In the genomic region with DNA sequence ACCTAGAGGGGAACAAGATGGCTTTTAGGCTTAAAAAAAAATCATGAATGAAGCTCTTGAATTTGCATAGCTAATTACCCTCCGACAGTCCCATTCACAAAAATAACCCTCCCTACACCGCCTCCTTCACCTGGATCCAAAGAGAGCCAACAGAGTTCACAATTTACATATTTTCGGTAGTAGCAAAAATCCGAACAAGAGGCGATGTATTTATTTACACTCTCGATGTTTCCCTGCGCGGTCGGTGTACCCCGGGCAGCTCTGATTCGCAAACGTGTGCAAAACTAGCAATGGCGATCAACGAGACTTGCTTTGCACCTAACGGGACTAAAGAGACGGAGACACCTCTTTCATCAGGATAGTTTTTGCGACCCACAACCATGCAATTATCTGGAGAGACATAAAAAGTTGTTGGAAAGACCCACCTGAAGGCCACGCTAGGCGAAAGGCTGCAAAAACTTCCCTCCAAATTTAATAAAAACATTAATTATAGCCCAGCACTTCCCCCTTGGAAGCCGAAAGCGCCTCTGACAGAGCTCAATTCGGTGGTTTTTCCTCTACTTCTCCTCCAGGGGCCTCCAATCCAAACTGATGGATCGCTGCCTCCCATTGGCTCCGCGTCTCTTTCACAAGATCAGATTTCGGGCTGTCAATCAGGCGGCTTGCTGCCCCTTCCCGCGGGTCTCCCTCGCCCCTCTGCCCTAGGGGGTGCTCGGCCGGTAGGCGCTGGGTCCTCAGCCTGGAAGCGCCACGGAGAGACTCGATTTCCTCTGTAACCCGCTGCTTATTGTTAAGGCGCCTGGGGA, we compare ENCODE assay signal across 8 cellular contexts. TPM values are rescaled to one million over a fixed set of nuclear protein-coding genes. Genes with fewer than 3 reads are reported as not detected.
A peak's percentile ranks its signal among the peaks of the same experiment; 100 is the strongest.
DNase-seq lines count a peak whose midpoint lies in the region; ATAC-seq, FAIRE-seq and TF ChIP-seq lines count a peak whose summit lies in the region.

A gene (minus strand): TSS at position 529 of the 806 bp plus-strand sequence. CDS start 614 bp downstream, outside the sequence.

- no peaks in the 10 kb centered on the region for H3K9me1 ChIP-seq in endothelial cell of umbilical vein (replicated peaks; ENCODE audit: control insufficient read depth, extremely low read depth, insufficient read depth, low read length)

- TF ChIP-seq CTCF in endothelial cell of umbilical vein (IDR thresholded peaks at IDR 0.05; ENCODE audit: extremely low read depth in 1 of 2, insufficient read depth in 1 of 2, low read depth in 1 of 2, low read length in 2 of 2) (peak in 1 of 2 donors; percentile 54), tibial artery (IDR thresholded peaks at IDR 0.05) (peak in 1 of 2 experiments; percentile 30)

- dilution Hi-C loops in endothelial cell of umbilical vein (cut with MboI; ENCODE audit: extremely low pct_ligation_motif_present, low sequenced_read_pairs), result no loop called here

- POLR2A ChIA-PET in endothelial cell of umbilical vein (lab: Charles Lee), result interaction anchor here (1.3 to 1.7 kb wide), 3 partner anchors 8 to 707 kb away, joined by 6 to 10 read pairs (median 7); no protein-coding TSS in a partner anchor

- peak; percentile 72 for FAIRE-seq in endothelial cell of umbilical vein (lab: Jason Lieb, UNC)

- TF ChIP-seq POLR2A in endothelial cell of umbilical vein (IDR thresholded peaks at IDR 0.05; ENCODE audit: low read depth, low read length), result peak; percentile 33

- peak within 1 kb of the TSS; percentile 70 for H3K4me2 ChIP-seq in endothelial cell of umbilical vein (ENCODE audit: insufficient read depth, low read length)

- no peaks in the 10 kb centered on the region; the same call in 1 of the 2 replicates for H3K36me3 ChIP-seq in MG63
- H3K36me3 ChIP-seq in SJSA1, result no peaks in the 10 kb centered on the region
- peaks cover 0 to 3% of the 10 kb centered on the region in 2 experiments for H3K36me3 ChIP-seq in endothelial cell of umbilical vein (ENCODE audit: control insufficient read depth in 2 of 2, extremely low read depth in 1 of 2, insufficient read depth in 2 of 2, low read length in 2 of 2)
- no peaks in the 10 kb centered on the region for H3K36me3 ChIP-seq in tibial artery

- ATAC-seq in GM18498 (IDR thresholded peaks at IDR 0.05; ENCODE audit: unreplicated experiment), result no peak

- peak within 1 kb of the TSS; percentile 94 for H3K9ac ChIP-seq in endothelial cell of umbilical vein (replicated peaks; ENCODE audit: extremely low read depth, insufficient read depth, low read length)

- peak within 1 kb of the TSS; percentile 77 for H3K4me3 ChIP-seq in MG63
- peak within 1 kb of the TSS; percentile 52 for H3K4me3 ChIP-seq in SJSA1
- H3K4me3 ChIP-seq in endothelial cell of umbilical vein (replicated peaks in 1 of 3; ENCODE audit: insufficient read depth in 1 of 3, low read depth in 1 of 3, low read length in 3 of 3), result peak within 1 kb of the TSS; percentile 79 to 98 (median 96)
- H3K4me3 ChIP-seq in tibial artery, result peak within 1 kb of the TSS; percentile 70 to 71

- 0 out of 2 replicates have a peak, but pooled peaks cover 4% of the 10 kb centered on the region for H3K4me1 ChIP-seq in SJSA1 (replicated peaks)
- peaks cover 16% of the 10 kb centered on the region for H3K4me1 ChIP-seq in endothelial cell of umbilical vein (ENCODE audit: control insufficient read depth, extremely low read depth, insufficient read depth, low read length)
- H3K4me1 ChIP-seq in tibial artery, result peaks cover 0 to 32% (median 5%) of the 10 kb centered on the region in 4 donors

- H3K79me2 ChIP-seq in endothelial cell of umbilical vein (ENCODE audit: control insufficient read depth, insufficient read depth, low read length), result no peaks in the 10 kb centered on the region

- H2AFZ ChIP-seq in endothelial cell of umbilical vein (ENCODE audit: low read depth, low read length), result peak within 1 kb of the TSS; percentile 84

- DNase-seq in DMS 273 (lab: John Stamatoyannopoulos, UW; ENCODE audit: unreplicated experiment) (peak; percentile 93), MG63 (peak; percentile 65), SJSA1 (ENCODE audit: low read depth in 1 of 2, low spot score in 2 of 2) (peak; percentile 45 to 49), endothelial cell of umbilical vein (ENCODE audit: low read depth, low spot score) (peak; percentile 81), lung microvascular endothelial cell (ENCODE audit: low read depth in 2 of 2) (peak; percentile 79 to 81), tibial artery (peak; percentile 70 to 82)
- no peak for DNase-seq in effector CD8-positive, alpha-beta T cell (lab: John Stamatoyannopoulos, UW)

- intact Hi-C loops in endothelial cell of umbilical vein (cut with micrococcal nuclease), result loop anchor here (1.0 to 10.0 kb wide), 3 partner anchors 8 to 1695 kb away; a partner anchor contains a TSS
- intact Hi-C loops in tibial artery (cut with DNase I; ENCODE audit: low total_unique reads), result no loop called here

- H4K20me1 ChIP-seq in endothelial cell of umbilical vein (replicated peaks; ENCODE audit: control insufficient read depth, extremely low read depth, insufficient read depth, low read length), result no peaks in the 10 kb centered on the region

- CTCF ChIA-PET in endothelial cell of umbilical vein (lab: Charles Lee), result interaction anchor here (0.8 to 4.9 kb wide), 19 partner anchors 9 to 1327 kb away, joined by 3 to 72 read pairs (median 4); no protein-coding TSS in a partner anchor

- TSS peak; percentile 38 for BruUV-seq in endothelial cell of umbilical vein (replicated peaks; lab: Mats Ljungman, UMichigan)

- H3K27me3 ChIP-seq in MG63 (no peaks in the 10 kb centered on the region), SJSA1 (replicated peaks) (no peaks in the 10 kb centered on the region), endothelial cell of umbilical vein (ENCODE audit: control insufficient read depth in 2 of 2, insufficient read depth in 2 of 2, low read length in 2 of 2) (no peaks in the 10 kb centered on the region), tibial artery (no peaks in the 10 kb centered on the region)

- peak within 1 kb of the TSS; percentile 67 for H3K27ac ChIP-seq in SJSA1
- H3K27ac ChIP-seq in endothelial cell of umbilical vein (ENCODE audit: insufficient read depth, low read depth, low read length), result peak within 1 kb of the TSS; percentile 88
- peak within 1 kb of the TSS; percentile 73 to 86 for H3K27ac ChIP-seq in tibial artery

- H3K9me3 ChIP-seq in MG63, result no peaks in the 10 kb centered on the region
- no peaks in the 10 kb centered on the region for H3K9me3 ChIP-seq in SJSA1 (replicated peaks)
- H3K9me3 ChIP-seq in endothelial cell of umbilical vein (replicated peaks; ENCODE audit: control insufficient read depth, insufficient read depth, low read length), result no peaks in the 10 kb centered on the region
- H3K9me3 ChIP-seq in tibial artery, result no peaks in the 10 kb centered on the region

TF ChIP-seq in endothelial cell of umbilical vein, 7 proteins besides CTCF, POLR2A, EP300 and RAD21:
- TF ChIP-seq POLR2AphosphoS5 (IDR thresholded peaks at IDR 0.05; ENCODE audit: insufficient read depth, low read depth, low read length) (peak; percentile 11), EZH2 (IDR thresholded peaks at IDR 0.05; ENCODE audit: borderline replicate concordance, low read depth, low read length, severe bottlenecking) (no peak)

RNA-seq across cellular contexts. Expression of the gene that starts here (rescaled TPM):
- 5.6 and 19.1 TPM in 2 replicates for total RNA-seq in MG63 (2014; rRNA removed; shearing (Covaris generic); ENCODE audit: low replicate concordance)
- total RNA-seq in SJSA1 (2014; rRNA removed; shearing (Covaris generic)), result 3.8 and 4.7 TPM in 2 replicates
- total RNA-seq in endothelial cell of umbilical vein (16.6 and 18.7 TPM in 2 replicates), lung microvascular endothelial cell (5.0 and 6.8 TPM in 2 replicates)
- 5.8 and 8.4 TPM in 2 replicates for polyA plus RNA-seq in endothelial cell of umbilical vein
- 6.5 and 8.7 TPM in 2 replicates for polyA plus RNA-seq in endothelial cell of umbilical vein (2011; cell fraction: cytosol; rRNA removed)
- 11.2 and 14.4 TPM in 2 replicates for polyA plus RNA-seq in endothelial cell of umbilical vein (2011; cell fraction: nucleus; rRNA removed)
- 5.6 and 9.2 TPM in 2 replicates for polyA plus RNA-seq in endothelial cell of umbilical vein (2012)
- polyA minus RNA-seq in endothelial cell of umbilical vein, result 6.0 and 10.8 TPM in 2 replicates
- polyA minus RNA-seq in endothelial cell of umbilical vein (2011; cell fraction: cytosol; rRNA and poly(A)+ RNA removed), result not detected
- 15.7 and 18.5 TPM in 2 replicates for polyA minus RNA-seq in endothelial cell of umbilical vein (2011; cell fraction: nucleus; rRNA and poly(A)+ RNA removed)
